13 cellular contexts compared by ENCODE assay signal in the genomic region with DNA sequence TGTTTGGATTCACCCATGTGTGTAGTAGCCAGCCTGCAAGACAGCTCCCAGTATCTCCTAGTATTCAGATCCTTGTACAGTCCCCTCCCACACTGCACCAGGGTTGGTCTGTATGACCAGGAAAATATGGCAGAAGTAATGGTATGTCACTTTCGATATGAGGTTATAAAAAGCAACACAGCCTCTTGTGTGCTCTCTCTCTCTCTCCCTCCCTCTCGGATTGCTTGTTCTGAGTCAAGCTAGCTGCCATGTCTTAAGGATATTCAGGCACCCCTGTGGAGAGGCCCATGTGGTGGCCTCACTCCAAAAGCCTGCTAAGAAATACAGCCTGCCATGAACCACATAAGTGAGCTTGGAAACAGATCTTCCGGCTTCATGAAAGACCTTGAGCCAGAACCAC. TPM values are rescaled to one million over a fixed set of nuclear protein-coding genes. Genes with fewer than 3 reads are reported as not detected.
A peak's percentile ranks its signal among the peaks of the same experiment; 100 is the strongest.
DNase-seq lines count a peak whose midpoint lies in the region; ATAC-seq, FAIRE-seq and TF ChIP-seq lines count a peak whose summit lies in the region.
"Had no signal": no experiment of that assay in that cellular context is flagged by ENCODE, and none has a peak within 500 bp of the region (broad histone marks: within the 10 kb centered on the region; RNA-seq: fewer than 3 reads in every experiment).

No MANE protein-coding gene starts in this region.

- peaks cover 18% of the 10 kb centered on the region for H3K27me3 Mint-ChIP-seq in Caco-2 (ENCODE audit: insufficient read depth, unreplicated experiment)

- H3K4me2 ChIP-seq in DND-41 (ENCODE audit: insufficient read depth, low read length), result no peak overlapping the region
- H3K4me2 ChIP-seq in H1 (ENCODE audit: insufficient read depth in 1 of 2, low read depth in 2 of 2, low read length in 2 of 2), result 0 out of 4 replicates have a peak overlapping the region, but pooled peaks of 1 of the 2 experiments have one; percentile 23
- H3K4me2 ChIP-seq: KMS-11 had no signal

- TF ChIP-seq EP300 in H1 (IDR thresholded peaks at IDR 0.05; ENCODE audit: borderline replicate concordance in 1 of 2, low read depth in 2 of 2, low read length in 2 of 2), result no peak

- H3K27ac Mint-ChIP-seq in Caco-2 (ENCODE audit: unreplicated experiment), result no peak overlapping the region
- H3K27ac Mint-ChIP-seq: activated B cell treated with CpG ODN at 0.5 μM for 24 hours had no signal

- H4K5ac ChIP-seq in H1 (ENCODE audit: insufficient read length, low read depth, low read length), result no peak overlapping the region

- no peak overlapping the region for H3K4me3 Mint-ChIP-seq in Caco-2 (ENCODE audit: unreplicated experiment)
- H3K4me3 Mint-ChIP-seq: activated B cell treated with CpG ODN at 0.5 μM for 24 hours had no signal

- no peak for DNase-seq in DND-41
- DNase-seq in OCI-M1 (lab: John Stamatoyannopoulos, UW), result peak; percentile 51
- no peak for DNase-seq in H1 (ENCODE audit: low read depth in 1 of 2, low spot score in 2 of 2)
- DNase-seq in mucosa of descending colon, result no peak
- DNase-seq in Caco-2, result no peak
- no peak for DNase-seq in NCI-H187 treated with DMSO at 0.1 percent for 48 hours (lab: John Stamatoyannopoulos, UW)
- DNase-seq in stimulated activated CD8-positive, alpha-beta memory T cell treated with anti-CD3 and anti-CD28 coated beads, Interleukin-4, amount 100 ng/mL, for 48 hours, result no peak
- DNase-seq: activated B cell treated with CpG ODN at 0.5 μM for 24 hours, amniotic stem cell, DMS53, NCI-H2081 had no signal

- H3K4me1 ChIP-seq in DND-41 (ENCODE audit: insufficient read depth, low read length) (no peaks in the 10 kb centered on the region), H1 (replicated peaks in 1 of 4; ENCODE audit: control insufficient read depth in 3 of 4, insufficient read depth in 4 of 4, low read length in 3 of 4) (peaks cover 0 to 7% (median 4%) of the 10 kb centered on the region in 4 experiments; a peak in 5 of 7 replicates), mucosa of descending colon (ENCODE audit: low read depth) (no peaks in the 10 kb centered on the region), Caco-2 (no peaks in the 10 kb centered on the region)

- H3K27ac ChIP-seq in DND-41 (ENCODE audit: low read length) (no peak overlapping the region), H1 (ENCODE audit: low read depth, low read length) (no peak overlapping the region)
- H3K27ac ChIP-seq: KMS-11 had no signal

- no peak overlapping the region for H2BK20ac ChIP-seq in H1 (ENCODE audit: low read length)

- H3K79me2 ChIP-seq in DND-41 (ENCODE audit: insufficient read depth, low read length) (peaks cover 54% of the 10 kb centered on the region), H1 (ENCODE audit: control insufficient read depth in 1 of 2, insufficient read depth in 2 of 2, low read length in 2 of 2) (no peaks in the 10 kb centered on the region)

- H4K8ac ChIP-seq in H1 (ENCODE audit: extremely low read depth, insufficient read depth, low read length), result no peak overlapping the region

- H2BK15ac ChIP-seq in H1 (ENCODE audit: low read length), result no peak overlapping the region

- H3K27me3 ChIP-seq in DND-41 (ENCODE audit: insufficient read depth, low read length, poor library complexity) (no peaks in the 10 kb centered on the region), H1 (replicated peaks in 1 of 4; ENCODE audit: control insufficient read depth in 3 of 4, extremely low read depth in 1 of 4, insufficient read depth in 3 of 4, low read length in 3 of 4) (no peaks in the 10 kb centered on the region; a peak in 1 of 7 replicates), Caco-2 (replicated peaks; ENCODE audit: control insufficient read depth, insufficient read depth, low read length) (0 out of 2 replicates have a peak, but pooled peaks cover 4% of the 10 kb centered on the region)

- no peak overlapping the region for H2AK5ac ChIP-seq in H1 (ENCODE audit: low read depth, low read length)

- no peak overlapping the region for H2AFZ ChIP-seq in DND-41 (ENCODE audit: low read depth, low read length)
- H2AFZ ChIP-seq in H1 (ENCODE audit: low read length), result no peak overlapping the region

- H3K9ac ChIP-seq in DND-41 (ENCODE audit: low read depth, low read length), result no peak overlapping the region
- H3K9ac ChIP-seq in H1 (replicated peaks in 1 of 4; ENCODE audit: extremely low read depth in 1 of 4, low read depth in 3 of 4, low read length in 3 of 4), result no peak overlapping the region
- H3K9ac ChIP-seq: KMS-11 had no signal

- H3K23ac ChIP-seq in H1 (ENCODE audit: insufficient read length), result no peak overlapping the region

- no peak overlapping the region for H3K56ac ChIP-seq in H1 (replicated peaks; ENCODE audit: insufficient read length, low read depth, low read length)

- H3K4ac ChIP-seq in H1 (replicated peaks; ENCODE audit: insufficient read length, low read depth, low read length), result no peak overlapping the region

- H3K18ac ChIP-seq in H1 (ENCODE audit: extremely low read depth, low read length), result no peak overlapping the region

- TF ChIP-seq RAD21 in H1 (IDR thresholded peaks at IDR 0.05 in 1 of 2, conservative IDR thresholded peaks at IDR 0.05 in 1 of 2; ENCODE audit: low read depth in 2 of 2, low read length in 2 of 2), result no peak

- H3K9me3 Mint-ChIP-seq in Caco-2 (ENCODE audit: unreplicated experiment), result peaks cover 13% of the 10 kb centered on the region
- H3K9me3 Mint-ChIP-seq: activated B cell treated with CpG ODN at 0.5 μM for 24 hours had no signal

- no peak for FAIRE-seq in H1 (lab: Jason Lieb, UNC)

- no peaks in the 10 kb centered on the region for H3K4me1 Mint-ChIP-seq in Caco-2 (ENCODE audit: low read depth, unreplicated experiment)
- H3K4me1 Mint-ChIP-seq: activated B cell treated with CpG ODN at 0.5 μM for 24 hours had no signal

- TF ChIP-seq CTCF in DND-41 (IDR thresholded peaks at IDR 0.05; ENCODE audit: borderline replicate concordance, extremely low read depth, low read length, poor library complexity, severe bottlenecking) (no peak), H1 (IDR thresholded peaks at IDR 0.05; ENCODE audit: control extremely low read depth in 1 of 3, insufficient read depth in 1 of 3, low read depth in 1 of 3, low read length in 3 of 3) (no peak; a peak in 1 of 4 replicates), mucosa of descending colon (IDR thresholded peaks at IDR 0.05) (no peak), Caco-2 (IDR thresholded peaks at IDR 0.05; ENCODE audit: insufficient read depth in 1 of 2, low read depth in 1 of 2, low read length in 1 of 2, severe bottlenecking in 1 of 2, unreplicated experiment in 1 of 2) (no peak)

- POLR2A ChIA-PET in H1 (lab: Charles Lee; ENCODE audit: partially characterized antibody), result no interaction called here
- POLR2A ChIA-PET in Caco-2 (lab: Charles Lee), result no interaction called here

- H3K4me3 ChIP-seq in DND-41 (ENCODE audit: low read depth in 1 of 2, low read length in 2 of 2), result no peak overlapping the region
- H3K4me3 ChIP-seq in H1 (ENCODE audit: extremely low read depth in 1 of 4, insufficient read depth in 2 of 4, low read depth in 3 of 4, low read length in 4 of 4), result no peak overlapping the region
- no peak overlapping the region for H3K4me3 ChIP-seq in mucosa of descending colon
- no peak overlapping the region for H3K4me3 ChIP-seq in Caco-2 (ENCODE audit: low read depth, low read length)

- peak overlapping the region; percentile 80 for H3K14ac ChIP-seq in H1 (ENCODE audit: insufficient read length)

- H3K36me3 ChIP-seq in DND-41 (ENCODE audit: insufficient read depth, low read length) (peaks cover 19% of the 10 kb centered on the region; the same call in 1 of the 2 replicates), H1 (ENCODE audit: control insufficient read depth in 2 of 4, insufficient read depth in 4 of 4, low read length in 3 of 4) (no peaks in the 10 kb centered on the region), mucosa of descending colon (ENCODE audit: low read depth) (no peaks in the 10 kb centered on the region), Caco-2 (ENCODE audit: control insufficient read depth, insufficient read depth, low read length) (no peaks in the 10 kb centered on the region)

- H4K20me1 ChIP-seq in DND-41 (ENCODE audit: insufficient read depth, low read length) (peaks cover 5% of the 10 kb centered on the region; the same call in 1 of the 2 replicates), H1 (replicated peaks in 1 of 2; ENCODE audit: control insufficient read depth in 1 of 2, insufficient read depth in 2 of 2, low read length in 2 of 2) (no peaks in the 10 kb centered on the region)

- H2BK12ac ChIP-seq in H1 (ENCODE audit: low read depth, low read length), result no peak overlapping the region

- no peak overlapping the region for H2BK120ac ChIP-seq in H1 (replicated peaks; ENCODE audit: low read depth, low read length)

- H3K79me1 ChIP-seq in H1 (ENCODE audit: low read depth, low read length), result no peaks in the 10 kb centered on the region

- no peak overlapping the region for H2BK5ac ChIP-seq in H1 (ENCODE audit: low read depth, low read length)

- H3K36me3 Mint-ChIP-seq in Caco-2 (ENCODE audit: insufficient read depth, unreplicated experiment), result no peaks in the 10 kb centered on the region

- TF ChIP-seq POLR2A in H1 (IDR thresholded peaks at IDR 0.05; ENCODE audit: control extremely low read depth in 1 of 2, low read depth in 2 of 2, low read length in 2 of 2), result no peak

- 71% methylated on average over 3 of the region's 3 CpGs; no CpG with 5 or more reads in 1 of the 2 experiments for WGBS in H1 (ENCODE audit: extremely low coverage in 1 of 2, insufficient coverage in 1 of 2, insufficient read length in 1 of 2, insufficient replicate concordance in 2 of 2, low coverage in 1 of 2, low lambda C conversion rate in 2 of 2, missing lambda C conversion rate in 1 of 2), 2 experiments

- no peak overlapping the region for H4K91ac ChIP-seq in H1 (replicated peaks; ENCODE audit: insufficient read length, low read length)

- H3K23me2 ChIP-seq in H1 (ENCODE audit: low read depth, low read length), result no peaks in the 10 kb centered on the region

- CTCF ChIA-PET in H1 (lab: Charles Lee; ENCODE audit: partially characterized antibody), result interaction anchor here (0.9 to 3.4 kb wide), 7 partner anchors 16 to 96 kb away, joined by 3 to 16 read pairs (median 3); no protein-coding TSS in a partner anchor
- CTCF ChIA-PET in Caco-2 (lab: Charles Lee), result interaction anchor here (1.1 to 1.5 kb wide), 2 partner anchors 78 to 96 kb away, joined by 3 read pairs; a partner anchor contains a TSS

- H3K9me3 ChIP-seq in DND-41 (ENCODE audit: insufficient read depth, low read length, severe bottlenecking), result no peaks in the 10 kb centered on the region
- H3K9me3 ChIP-seq in H1 (ENCODE audit: insufficient read depth in 2 of 2, low read depth in 1 of 2, low read length in 1 of 2), result peaks cover 0 to 3% of the 10 kb centered on the region in 2 experiments; a peak in 1 of 4 replicates
- no peaks in the 10 kb centered on the region for H3K9me3 ChIP-seq in mucosa of descending colon
- peaks cover 5% of the 10 kb centered on the region; the same call in 1 of the 2 replicates for H3K9me3 ChIP-seq in Caco-2

- BruUV-seq in Caco-2 (replicated peaks; lab: Mats Ljungman, UMichigan), result no TSS peak

- 0 out of 3 replicates have a peak, but pooled peaks have one; percentile 31 for ATAC-seq in DND-41 (ENCODE audit: insufficient read depth, low read depth)
- peak; percentile 62 for ATAC-seq in mucosa of descending colon
- no peak for ATAC-seq in GM18867 (IDR thresholded peaks at IDR 0.05; ENCODE audit: unreplicated experiment)

- intact Hi-C loops in mucosa of descending colon (cut with DNase I, micrococcal nuclease), result no loop called here
- intact Hi-C loops in Caco-2 (cut with micrococcal nuclease; ENCODE audit: unreplicated experiment), result no loop called here

RNA-seq across cellular contexts. Expression of a gene that starts 25.4 kb away (rescaled TPM):
- 44.6 and 50.0 TPM in 2 replicates for total RNA-seq in H1 (2021; fragmentation: NEBNext Ultra II Directional; extraction: Animal tissue kit (Norgen Biotek cat#: 25700))
- 117 and 151 TPM in 2 replicates for polyA plus RNA-seq in H1 (2011; rRNA removed)
- polyA plus RNA-seq in H1 (2011; cell fraction: cytosol; rRNA removed), result 117 TPM
- 137 TPM for polyA plus RNA-seq in H1 (2011; cell fraction: nucleus; rRNA removed)
- polyA plus RNA-seq in H1 (2012, experiment 1 of 2), result 45.7 to 68.5 TPM (median 67.3 TPM) in 4 replicates
- polyA plus RNA-seq in H1 (2012, experiment 2 of 2), result 67.1 TPM
- 51.8 TPM for polyA plus RNA-seq in H1 (2013, experiment 1 of 2)
- polyA plus RNA-seq in H1 (2013, experiment 2 of 2), result 57.8 TPM
- 64.2 and 70.4 TPM in 2 replicates for polyA minus RNA-seq in H1 (2011; rRNA and poly(A)+ RNA removed)
- polyA minus RNA-seq in H1 (2011; cell fraction: cytosol; rRNA and poly(A)+ RNA removed), result 17.0 TPM
- polyA minus RNA-seq in H1 (2011; cell fraction: nucleus; rRNA and poly(A)+ RNA removed), result 34.0 TPM
- 100 to 1,000 TPM in 1 of 3 donors, 10 to 100 TPM in 2; 10.2 to 246 (median 15.9) TPM for total RNA-seq in mucosa of descending colon
- total RNA-seq in Caco-2 (2022), result 0.86 and 1.0 TPM in 2 replicates
- total RNA-seq: activated B cell treated with CpG ODN at 0.5 μM for 24 hours had no signal

RNA-seq across cellular contexts. Expression of a gene that starts 26.5 kb away (rescaled TPM):
- total RNA-seq in H1 (2021; fragmentation: NEBNext Ultra II Directional; extraction: Animal tissue kit (Norgen Biotek cat#: 25700)), result 0.99 and 1.1 TPM in 2 replicates
- polyA plus RNA-seq in H1 (2011; rRNA removed), result 0.89 and 1.6 TPM in 2 replicates
- 1.2 TPM for polyA plus RNA-seq in H1 (2011; cell fraction: cytosol; rRNA removed)
- 3.1 TPM for polyA plus RNA-seq in H1 (2011; cell fraction: nucleus; rRNA removed)
- polyA plus RNA-seq in H1 (2012, experiment 1 of 2), result 0.84 to 1.1 TPM (median 0.98 TPM) in 4 replicates
- 0.21 TPM for polyA plus RNA-seq in H1 (2012, experiment 2 of 2)
- 2.0 TPM for polyA plus RNA-seq in H1 (2013, experiment 1 of 2)
- polyA plus RNA-seq in H1 (2013, experiment 2 of 2), result 1.2 TPM
- polyA minus RNA-seq in H1 (2011; rRNA and poly(A)+ RNA removed), result 0.95 and 1.7 TPM in 2 replicates
- polyA minus RNA-seq in H1 (2011; cell fraction: cytosol; rRNA and poly(A)+ RNA removed), result 0.59 TPM
- polyA minus RNA-seq in H1 (2011; cell fraction: nucleus; rRNA and poly(A)+ RNA removed), result 4.4 TPM
- 1 to 10 TPM; 1.2 to 9.1 (median 1.5) TPM for total RNA-seq in mucosa of descending colon
- 0.48 TPM in 1 of 2 replicates, not detected in the other for total RNA-seq in Caco-2 (2022)

RNA-seq across cellular contexts. Expression of a gene that starts 54.1 kb away (rescaled TPM):
- total RNA-seq in H1 (2021; fragmentation: NEBNext Ultra II Directional; extraction: Animal tissue kit (Norgen Biotek cat#: 25700)), result 0.19 and 0.27 TPM in 2 replicates
- polyA plus RNA-seq in H1 (2011; rRNA removed), result 0.24 and 0.25 TPM in 2 replicates
- 0.16 TPM for polyA plus RNA-seq in H1 (2011; cell fraction: cytosol; rRNA removed)
- 0.39 TPM for polyA plus RNA-seq in H1 (2011; cell fraction: nucleus; rRNA removed)
- polyA plus RNA-seq in H1 (2012, experiment 1 of 2), result 0.08 to 0.35 TPM (median 0.18 TPM) in 4 replicates
- 0.04 TPM for polyA plus RNA-seq in H1 (2012, experiment 2 of 2)
- 0.10 TPM for polyA plus RNA-seq in H1 (2013, experiment 1 of 2)
- polyA plus RNA-seq in H1 (2013, experiment 2 of 2), result 0.22 TPM
- polyA minus RNA-seq in H1 (2011; rRNA and poly(A)+ RNA removed), result 0.10 and 0.54 TPM in 2 replicates
- not detected for polyA minus RNA-seq in H1 (2011; cell fraction: cytosol; rRNA and poly(A)+ RNA removed)
- polyA minus RNA-seq in H1 (2011; cell fraction: nucleus; rRNA and poly(A)+ RNA removed), result 3.2 TPM
- 1 to 10 TPM; 5.0 to 5.5 (median 5.3) TPM for total RNA-seq in mucosa of descending colon
- not detected in 2 replicates for total RNA-seq in Caco-2 (2022)
